ENCODE assay signal across 10 cellular contexts in the genomic region with DNA sequence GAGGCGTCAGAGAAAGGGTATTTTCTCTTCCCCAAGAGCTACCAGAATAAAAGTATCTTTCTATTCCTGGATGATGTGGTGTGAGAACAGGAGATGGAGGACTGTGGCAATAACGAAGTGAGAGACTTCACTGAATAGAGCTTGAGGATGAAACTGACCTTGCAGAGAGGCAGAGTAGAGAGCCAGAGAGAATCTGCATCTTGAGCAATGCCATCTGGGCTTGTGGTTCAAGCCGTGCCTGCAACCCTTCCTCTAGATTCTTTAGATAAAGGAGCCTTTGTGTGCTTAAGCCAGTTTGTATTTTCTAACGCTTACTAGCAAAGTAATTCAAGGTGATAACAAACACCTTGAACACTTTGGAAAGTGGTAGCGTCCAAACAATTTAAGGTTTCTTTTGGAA.
A peak's percentile ranks its signal among the peaks of the same experiment; 100 is the strongest.
DNase-seq lines count a peak whose midpoint lies in the region; ATAC-seq lines count a peak whose summit lies in the region.
"Had no signal": no experiment of that assay in that cellular context is flagged by ENCODE, and none has a peak within 500 bp of the region (broad histone marks: within the 10 kb centered on the region; RNA-seq: fewer than 3 reads in every experiment).

No MANE protein-coding gene starts in this region.

- peak overlapping the region; percentile 98 for H3K27ac ChIP-seq in stomach smooth muscle (ENCODE audit: low read length)

- H3K9me3 ChIP-seq in stomach smooth muscle (ENCODE audit: control insufficient read depth in 2 of 2, low read length in 2 of 2): peaks cover 0 to 2% of the 10 kb centered on the region in 2 donors

- ATAC-seq in HG03025 (IDR thresholded peaks at IDR 0.05; ENCODE audit: low FRiP score, unreplicated experiment) (no peak), GM19455 (IDR thresholded peaks at IDR 0.05; ENCODE audit: unreplicated experiment) (no peak)
- ATAC-seq: effector memory CD8-positive, alpha-beta T cell had no signal

- peaks cover 32% of the 10 kb centered on the region for H3K4me1 ChIP-seq in stomach smooth muscle (ENCODE audit: control insufficient read depth, insufficient read depth, low read length)

- peak; percentile 18 for DNase-seq in NCI-H510A treated with DMSO at 0.1 percent for 48 hours (lab: John Stamatoyannopoulos, UW)
- no peak for DNase-seq in NCI-H510A (lab: John Stamatoyannopoulos, UW)
- DNase-seq in SKM-1 (lab: John Stamatoyannopoulos, UW; ENCODE audit: unreplicated experiment): peak; percentile 71
- DNase-seq in fibroblast of gingiva (ENCODE audit: low read depth): peak; percentile 87
- DNase-seq in NCI-H1105 (lab: John Stamatoyannopoulos, UW): no peak
- DNase-seq: ACHN; effector memory CD8-positive, alpha-beta T cell had no signal

- H3K9ac ChIP-seq in stomach smooth muscle (ENCODE audit: low read length in 2 of 2): peak overlapping the region in 1 of 2 donors; percentile 90

- no peaks in the 10 kb centered on the region for H3K27me3 ChIP-seq in stomach smooth muscle (ENCODE audit: control insufficient read depth in 1 of 2, insufficient read depth in 2 of 2, low read length in 2 of 2)

- peaks cover 0 to 4% of the 10 kb centered on the region in 2 donors for H3K36me3 ChIP-seq in stomach smooth muscle (ENCODE audit: control insufficient read depth in 2 of 2, insufficient read depth in 2 of 2, low read length in 2 of 2)

- H3K4me3 ChIP-seq in stomach smooth muscle (ENCODE audit: low read length in 2 of 2): peak overlapping the region; percentile 11 to 36

Comparison
In these comparisons a context has a peak if more than half of its experiments do, and no peak if none do; other contexts are left out.
1. DNase-seq: peak in NCI-H510A treated with DMSO at 0.1 percent for 48 hours (single experiment), SKM-1 (single experiment) and fibroblast of gingiva (single experiment); none in NCI-H510A (single experiment) and NCI-H1105 (single experiment).